ENCODE assay signal across 1 cellular context in the genomic region with DNA sequence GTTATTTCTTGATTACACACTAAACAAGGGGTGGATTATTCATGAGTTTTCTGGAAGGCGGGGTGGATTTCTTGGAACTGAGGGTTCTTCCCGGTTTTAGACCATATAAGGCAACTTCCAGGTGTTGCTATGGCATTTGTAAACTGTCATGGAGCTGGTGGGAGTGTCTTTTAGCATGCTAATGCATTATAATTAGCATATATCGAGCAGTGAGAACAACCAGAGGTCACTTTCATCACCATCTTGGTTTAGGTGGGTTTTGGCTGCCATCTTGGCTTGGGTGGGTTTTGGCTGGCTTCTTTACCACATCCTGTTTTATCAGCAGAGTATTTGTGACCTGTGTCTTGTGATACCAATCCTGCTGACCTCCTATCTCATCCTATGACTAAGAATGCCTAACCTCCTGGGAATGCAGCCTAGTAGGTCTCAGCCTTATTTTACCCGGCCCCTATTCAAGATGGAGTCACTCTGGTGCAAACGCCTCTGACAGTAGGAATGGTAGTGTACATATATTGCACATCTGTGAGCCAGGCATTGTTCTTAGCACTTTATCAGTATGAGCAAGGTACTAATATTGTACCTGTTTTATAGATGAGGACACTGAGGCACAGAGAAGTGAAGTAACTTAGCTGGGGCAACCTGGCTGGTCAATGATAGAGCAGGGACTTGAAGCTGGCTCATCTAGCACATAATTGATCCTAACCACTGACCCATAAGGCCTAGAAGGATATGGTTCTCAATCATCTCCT.
TF ChIP-seq lines count a peak whose summit lies in the region.

No MANE protein-coding gene starts in this region.

TF ChIP-seq in K562, 482 proteins besides CTCF, POLR2A, EP300 and RAD21 (continued from another document and continues in another):
- TF ChIP-seq, protein P1, sequence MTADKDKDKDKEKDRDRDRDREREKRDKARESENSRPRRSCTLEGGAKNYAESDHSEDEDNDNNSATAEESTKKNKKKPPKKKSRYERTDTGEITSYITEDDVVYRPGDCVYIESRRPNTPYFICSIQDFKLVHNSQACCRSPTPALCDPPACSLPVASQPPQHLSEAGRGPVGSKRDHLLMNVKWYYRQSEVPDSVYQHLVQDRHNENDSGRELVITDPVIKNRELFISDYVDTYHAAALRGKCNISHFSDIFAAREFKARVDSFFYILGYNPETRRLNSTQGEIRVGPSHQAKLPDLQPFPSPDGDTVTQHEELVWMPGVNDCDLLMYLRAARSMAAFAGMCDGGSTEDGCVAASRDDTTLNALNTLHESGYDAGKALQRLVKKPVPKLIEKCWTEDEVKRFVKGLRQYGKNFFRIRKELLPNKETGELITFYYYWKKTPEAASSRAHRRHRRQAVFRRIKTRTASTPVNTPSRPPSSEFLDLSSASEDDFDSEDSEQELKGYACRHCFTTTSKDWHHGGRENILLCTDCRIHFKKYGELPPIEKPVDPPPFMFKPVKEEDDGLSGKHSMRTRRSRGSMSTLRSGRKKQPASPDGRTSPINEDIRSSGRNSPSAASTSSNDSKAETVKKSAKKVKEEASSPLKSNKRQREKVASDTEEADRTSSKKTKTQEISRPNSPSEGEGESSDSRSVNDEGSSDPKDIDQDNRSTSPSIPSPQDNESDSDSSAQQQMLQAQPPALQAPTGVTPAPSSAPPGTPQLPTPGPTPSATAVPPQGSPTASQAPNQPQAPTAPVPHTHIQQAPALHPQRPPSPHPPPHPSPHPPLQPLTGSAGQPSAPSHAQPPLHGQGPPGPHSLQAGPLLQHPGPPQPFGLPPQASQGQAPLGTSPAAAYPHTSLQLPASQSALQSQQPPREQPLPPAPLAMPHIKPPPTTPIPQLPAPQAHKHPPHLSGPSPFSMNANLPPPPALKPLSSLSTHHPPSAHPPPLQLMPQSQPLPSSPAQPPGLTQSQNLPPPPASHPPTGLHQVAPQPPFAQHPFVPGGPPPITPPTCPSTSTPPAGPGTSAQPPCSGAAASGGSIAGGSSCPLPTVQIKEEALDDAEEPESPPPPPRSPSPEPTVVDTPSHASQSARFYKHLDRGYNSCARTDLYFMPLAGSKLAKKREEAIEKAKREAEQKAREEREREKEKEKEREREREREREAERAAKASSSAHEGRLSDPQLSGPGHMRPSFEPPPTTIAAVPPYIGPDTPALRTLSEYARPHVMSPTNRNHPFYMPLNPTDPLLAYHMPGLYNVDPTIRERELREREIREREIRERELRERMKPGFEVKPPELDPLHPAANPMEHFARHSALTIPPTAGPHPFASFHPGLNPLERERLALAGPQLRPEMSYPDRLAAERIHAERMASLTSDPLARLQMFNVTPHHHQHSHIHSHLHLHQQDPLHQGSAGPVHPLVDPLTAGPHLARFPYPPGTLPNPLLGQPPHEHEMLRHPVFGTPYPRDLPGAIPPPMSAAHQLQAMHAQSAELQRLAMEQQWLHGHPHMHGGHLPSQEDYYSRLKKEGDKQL (CRISPR knock-in tag; IDR thresholded peaks at IDR 0.05; ENCODE audit: borderline replicate concordance) = no peak
- TF ChIP-seq HMBOX1 (IDR thresholded peaks at IDR 0.05) = peak; percentile 84
- TF ChIP-seq ZNF589 (CRISPR knock-in tag; IDR thresholded peaks at IDR 0.05; ENCODE audit: low read depth) = peak; percentile 100
- peak; percentile 98 for TF ChIP-seq ELK3 (CRISPR knock-in tag; IDR thresholded peaks at IDR 0.05)
- TF ChIP-seq GTF2E2 (tag; IDR thresholded peaks at IDR 0.05) = peak; percentile 99
- TF ChIP-seq ZNF124 (CRISPR knock-in tag; IDR thresholded peaks at IDR 0.05) = no peak
- no peak for TF ChIP-seq POLR2B (IDR thresholded peaks at IDR 0.05; ENCODE audit: low read depth, partially characterized antibody)
- peak; percentile 96 for TF ChIP-seq RFX7 (CRISPR knock-in tag; IDR thresholded peaks at IDR 0.05)
- TF ChIP-seq PCBP2 (IDR thresholded peaks at IDR 0.05; ENCODE audit: low read depth, low read length, poor library complexity, severe bottlenecking) = no peak
- TF ChIP-seq ZNF12 (CRISPR knock-in tag; IDR thresholded peaks at IDR 0.05) = no peak
- peak; percentile 94 for TF ChIP-seq ESRRA (IDR thresholded peaks at IDR 0.05; ENCODE audit: borderline replicate concordance, low read depth)
- TF ChIP-seq, protein P2, sequence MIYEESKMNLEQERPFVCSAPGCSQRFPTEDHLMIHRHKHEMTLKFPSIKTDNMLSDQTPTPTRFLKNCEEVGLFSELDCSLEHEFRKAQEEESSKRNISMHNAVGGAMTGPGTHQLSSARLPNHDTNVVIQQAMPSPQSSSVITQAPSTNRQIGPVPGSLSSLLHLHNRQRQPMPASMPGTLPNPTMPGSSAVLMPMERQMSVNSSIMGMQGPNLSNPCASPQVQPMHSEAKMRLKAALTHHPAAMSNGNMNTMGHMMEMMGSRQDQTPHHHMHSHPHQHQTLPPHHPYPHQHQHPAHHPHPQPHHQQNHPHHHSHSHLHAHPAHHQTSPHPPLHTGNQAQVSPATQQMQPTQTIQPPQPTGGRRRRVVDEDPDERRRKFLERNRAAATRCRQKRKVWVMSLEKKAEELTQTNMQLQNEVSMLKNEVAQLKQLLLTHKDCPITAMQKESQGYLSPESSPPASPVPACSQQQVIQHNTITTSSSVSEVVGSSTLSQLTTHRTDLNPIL (CRISPR knock-in tag; IDR thresholded peaks at IDR 0.05) = peak; percentile 98
- TF ChIP-seq NRF1 (conservative IDR thresholded peaks at IDR 0.05 in 1 of 2, IDR thresholded peaks at IDR 0.05 in 1 of 2) = no peak
- peak; percentile 76 for TF ChIP-seq MTA1 (IDR thresholded peaks at IDR 0.05; ENCODE audit: borderline replicate concordance)
- peak; percentile 100 for TF ChIP-seq CREB3 (tag; conservative IDR thresholded peaks at IDR 0.05; ENCODE audit: low read depth)
- TF ChIP-seq GATAD2A (IDR thresholded peaks at IDR 0.05) = 0 out of 2 replicates have a peak, but pooled peaks have one; percentile 56
- peak; percentile 100 for TF ChIP-seq DMBX1 (CRISPR knock-in tag; IDR thresholded peaks at IDR 0.05; ENCODE audit: borderline replicate concordance)
- TF ChIP-seq CBFA2T2 (conservative IDR thresholded peaks at IDR 0.05) = peak; percentile 19
- peak; percentile 96 for TF ChIP-seq HOXB6 (CRISPR knock-in tag; IDR thresholded peaks at IDR 0.05; ENCODE audit: borderline replicate concordance)
- no peak for TF ChIP-seq POLR2AphosphoS5 (IDR thresholded peaks at IDR 0.05; ENCODE audit: control insufficient read depth, insufficient read depth, low read depth, low read length)
- TF ChIP-seq RBFOX2 (IDR thresholded peaks at IDR 0.05; ENCODE audit: low read depth, low read length) = peak; percentile 53
- TF ChIP-seq HDAC6 (IDR thresholded peaks at IDR 0.05; ENCODE audit: low read depth, low read length) = no peak
- TF ChIP-seq RNF2 (IDR thresholded peaks at IDR 0.05) = 0 out of 2 replicates have a peak, but pooled peaks have one; percentile 24
- TF ChIP-seq, protein P3, sequence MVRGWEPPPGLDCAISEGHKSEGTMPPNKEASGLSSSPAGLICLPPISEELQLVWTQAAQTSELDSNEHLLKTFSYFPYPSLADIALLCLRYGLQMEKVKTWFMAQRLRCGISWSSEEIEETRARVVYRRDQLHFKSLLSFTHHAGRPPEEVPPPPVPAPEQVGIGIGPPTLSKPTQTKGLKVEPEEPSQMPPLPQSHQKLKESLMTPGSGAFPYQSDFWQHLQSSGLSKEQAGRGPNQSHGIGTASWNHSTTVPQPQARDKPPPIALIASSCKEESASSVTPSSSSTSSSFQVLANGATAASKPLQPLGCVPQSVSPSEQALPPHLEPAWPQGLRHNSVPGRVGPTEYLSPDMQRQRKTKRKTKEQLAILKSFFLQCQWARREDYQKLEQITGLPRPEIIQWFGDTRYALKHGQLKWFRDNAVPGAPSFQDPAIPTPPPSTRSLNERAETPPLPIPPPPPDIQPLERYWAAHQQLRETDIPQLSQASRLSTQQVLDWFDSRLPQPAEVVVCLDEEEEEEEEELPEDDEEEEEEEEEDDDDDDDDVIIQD (CRISPR knock-in tag; IDR thresholded peaks at IDR 0.05) = peak; percentile 99
- no peak for TF ChIP-seq HLTF (IDR thresholded peaks at IDR 0.05)
- peak; percentile 23; the same call in 1 of the 2 replicates for TF ChIP-seq ZNF263 (CRISPR knock-in tag; IDR thresholded peaks at IDR 0.05; ENCODE audit: borderline replicate concordance)
- TF ChIP-seq ZNF253 (CRISPR knock-in tag; conservative IDR thresholded peaks at IDR 0.05) = peak; percentile 97
- TF ChIP-seq ARID3B (CRISPR knock-in tag; IDR thresholded peaks at IDR 0.05; ENCODE audit: borderline replicate concordance) = peak; percentile 99
- TF ChIP-seq ZNF507 (tag; conservative IDR thresholded peaks at IDR 0.05) = peak; percentile 81
- no peak for TF ChIP-seq COPS2 (conservative IDR thresholded peaks at IDR 0.05)
- TF ChIP-seq MCM2 (IDR thresholded peaks at IDR 0.05; ENCODE audit: low read depth) = no peak
- peak in 1 of 2 experiments; percentile 67; a peak in 2 of 4 replicates for TF ChIP-seq FOXK2 (conservative IDR thresholded peaks at IDR 0.05 in 1 of 2, IDR thresholded peaks at IDR 0.05 in 1 of 2; ENCODE audit: low read depth in 2 of 2)
- TF ChIP-seq SOX6 (IDR thresholded peaks at IDR 0.05) = no peak
- TF ChIP-seq MED1 (CRISPR knock-in tag; IDR thresholded peaks at IDR 0.05; ENCODE audit: borderline replicate concordance) = no peak
- no peak for TF ChIP-seq SMAD2 (IDR thresholded peaks at IDR 0.05; ENCODE audit: low read depth, low read length)
- no peak for TF ChIP-seq PCBP1 (IDR thresholded peaks at IDR 0.05; ENCODE audit: low read depth, low read length, poor library complexity, severe bottlenecking)
- TF ChIP-seq MAFF (IDR thresholded peaks at IDR 0.05; ENCODE audit: low read length) = no peak
- TF ChIP-seq SPI1 (IDR thresholded peaks at IDR 0.05; ENCODE audit: borderline replicate concordance, low read depth, low read length) = no peak
- TF ChIP-seq REST (CRISPR knock-in tag; IDR thresholded peaks at IDR 0.05; ENCODE audit: low read depth) = peak; percentile 94
- TF ChIP-seq TBP (optimal IDR thresholded peaks at IDR 0.05; ENCODE audit: low read depth, low read length) = no peak
- peak; percentile 96 for TF ChIP-seq THAP7 (CRISPR knock-in tag; IDR thresholded peaks at IDR 0.05)
